12 cellular contexts compared by ENCODE assay signal in genomic region chr4:30756553-30756952, GRCh38.
"Had no signal": no experiment of that assay in that cellular context is flagged by ENCODE, and none has a peak within 500 bp of the region (broad histone marks: within the 10 kb centered on the region; RNA-seq: fewer than 3 reads in every experiment).

No MANE protein-coding gene starts in this region.

- H3K27me3 ChIP-seq: cardiac muscle cell, testis had no signal

- H3K27ac ChIP-seq: testis had no signal

- H3K9me3 ChIP-seq: testis had no signal

- H3K4me3 ChIP-seq: cardiac muscle cell, testis had no signal

- DNase-seq: activated CD4-positive, alpha-beta T cell treated with anti-CD3 and anti-CD28 coated beads for 1 hour; activated CD4-positive, alpha-beta T cell treated with anti-CD3 and anti-CD28 coated beads, Interleukin-2, amount 50 U/mL, for 48 hours; activated gamma-delta T cell; activated T-cell treated with anti-CD3 and anti-CD28 coated beads, Interleukin-2, amount 50 U/mL, for 48 hours; anterior cingulate cortex; occipital lobe; stimulated activated CD4-positive, alpha-beta T cell treated with anti-CD3 and anti-CD28 coated beads, Interleukin-4, amount 100 ng/mL, for 1 hour; stimulated activated CD8-positive, alpha-beta memory T cell treated with anti-CD3 and anti-CD28 coated beads, Interleukin-4, amount 100 ng/mL, for 48 hours; stimulated activated naive CD8-positive, alpha-beta T cell treated with anti-CD3 and anti-CD28 coated beads, Interleukin-15, Interleukin-2, amounts not matched to agents 100 U/mL and 50 U/mL, for 24 hours; T-helper 9 cell; testis had no signal

- ATAC-seq: stimulated activated naive CD8-positive, alpha-beta T cell treated with anti-CD3 and anti-CD28 coated beads, Interleukin-15, Interleukin-2, amounts not matched to agents 100 U/mL and 50 U/mL, for 24 hours had no signal

- H3K36me3 ChIP-seq: cardiac muscle cell had no signal

- H3K4me1 ChIP-seq: testis had no signal
